8 cellular contexts compared by ENCODE assay signal in the genomic region with DNA sequence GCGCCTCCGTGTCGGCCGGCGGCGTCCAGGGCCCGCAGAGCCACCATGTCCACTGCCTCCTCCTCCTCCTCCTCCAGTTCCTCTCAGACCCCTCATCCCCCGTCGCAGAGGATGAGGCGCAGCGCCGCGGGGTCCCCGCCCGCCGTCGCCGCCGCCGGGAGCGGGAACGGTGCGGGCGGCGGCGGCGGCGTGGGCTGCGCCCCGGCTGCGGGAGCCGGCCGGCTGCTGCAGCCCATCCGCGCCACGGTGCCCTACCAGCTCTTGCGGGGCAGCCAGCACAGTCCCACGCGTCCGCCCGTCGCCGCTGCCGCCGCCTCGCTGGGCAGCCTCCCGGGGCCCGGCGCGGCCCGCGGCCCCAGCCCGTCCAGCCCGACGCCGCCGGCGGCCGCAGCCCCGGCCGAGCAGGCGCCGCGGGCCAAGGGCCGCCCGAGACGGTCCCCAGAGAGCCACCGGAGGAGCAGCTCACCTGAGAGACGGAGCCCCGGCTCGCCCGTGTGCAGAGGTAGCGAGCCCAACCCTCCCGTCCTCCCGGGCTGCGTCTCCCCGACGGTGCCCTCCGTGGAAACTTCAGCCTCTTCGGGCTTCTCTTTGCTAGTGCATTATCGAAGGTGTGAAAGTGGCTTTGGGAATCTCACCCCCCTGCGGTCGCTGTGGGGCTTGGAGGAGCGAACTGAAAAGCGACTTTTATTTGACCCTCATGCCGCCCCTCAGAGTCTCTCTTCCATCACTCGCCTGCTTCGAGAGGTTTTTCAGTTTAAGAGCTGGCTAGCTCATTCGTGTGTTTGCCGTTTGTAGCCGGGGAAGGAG. TPM values are rescaled to one million over a fixed set of nuclear protein-coding genes. Genes with fewer than 3 reads are reported as not detected.
A peak's percentile ranks its signal among the peaks of the same experiment; 100 is the strongest.
DNase-seq lines count a peak whose midpoint lies in the region; FAIRE-seq and TF ChIP-seq lines count a peak whose summit lies in the region.

No MANE protein-coding gene starts in this region.

- no peak for TF ChIP-seq EP300 in ovary (IDR thresholded peaks at IDR 0.05)

- DNase-seq in NCI-H2196 (lab: John Stamatoyannopoulos, UW; ENCODE audit: unreplicated experiment) (peak; percentile 38), NCI-H2196 treated with DMSO at 0.1 percent for 48 hours (lab: John Stamatoyannopoulos, UW; ENCODE audit: unreplicated experiment) (no peak), HK-2 (ENCODE audit: unreplicated experiment) (peak; percentile 55), RCC 7860 (ENCODE audit: low spot score) (peak; percentile 32), head of caudate nucleus (peak in 41 of 42 donors; percentile 23 to 69 (median 46)), ovary (peak; percentile 18 to 54 (median 42)), ureter (ENCODE audit: low spot score) (peak; percentile 59)
- DNase-seq in activated naive CD4-positive, alpha-beta T cell treated with anti-CD3 and anti-CD28 coated beads, Interleukin-2, amount 50 U/mL, for 16 hours = peak; percentile 56

- H3K27ac ChIP-seq in ovary = peak overlapping the region; percentile 76 to 98

- FAIRE-seq in RCC 7860 (lab: Jason Lieb, UNC) = no peak

- no peaks in the 10 kb centered on the region for H3K9me3 ChIP-seq in ovary

- TF ChIP-seq CTCF in ovary (IDR thresholded peaks at IDR 0.05) = no peak

- intact Hi-C loops in head of caudate nucleus (cut with DNase I) = no loop called here
- intact Hi-C loops in ovary (cut with DNase I) = no loop called here

- WGBS in ovary, 3 donors = 0% methylated on average over 66 to 91 of the region's 91 CpGs

- H3K4me1 ChIP-seq in ovary (ENCODE audit: insufficient read depth) = no peaks in the 10 kb centered on the region

- no peaks in the 10 kb centered on the region for H3K27me3 ChIP-seq in ovary

- TF ChIP-seq POLR2A in ovary (IDR thresholded peaks at IDR 0.05) = no peak

- peak overlapping the region; percentile 68 for H3K4me3 ChIP-seq in ovary

- no peaks in the 10 kb centered on the region for H3K36me3 ChIP-seq in ovary

RNA-seq across cellular contexts. Expression of a gene that starts 0.9 kb away (rescaled TPM):
- total RNA-seq in ovary (10 to 100 TPM in 4 of 7 donors, 1 to 10 TPM in 3; 7.9 to 12.7 (median 10.7) TPM), ureter (25.5 TPM)
- 1 to 10 TPM; 6.2 to 9.9 TPM for polyA plus RNA-seq in ovary
